In genomic region chr3:3154879-3155610, GRCh38 we compare ENCODE assay signal across 1 cellular context.
A peak's percentile ranks its signal among the peaks of the same experiment; 100 is the strongest.
TF ChIP-seq lines count a peak whose summit lies in the region.

No MANE protein-coding gene starts in this region.

TF ChIP-seq in HepG2, 621 proteins besides CTCF, POLR2A, EP300 and RAD21:
- TF ChIP-seq RBM22 (optimal IDR thresholded peaks at IDR 0.05; ENCODE audit: low read length) (peak; percentile 85), ZNF691 (CRISPR knock-in tag; IDR thresholded peaks at IDR 0.05; ENCODE audit: borderline replicate concordance, low read depth) (no peak)
